ENCODE assay signal across 1 cellular context in genomic region chr1:243732627-243733026, GRCh38.
TF ChIP-seq lines count a peak whose summit lies in the region.

No MANE protein-coding gene starts in this region.

TF ChIP-seq in GM12878, 131 proteins besides CTCF, POLR2A, EP300 and RAD21 (continued from another document):
- TF ChIP-seq ZNF687 (IDR thresholded peaks at IDR 0.05) = no peak
TF ChIP-seq in GM12878: peak in this region for 0.
